Comparison of ENCODE assay signal across 1 cellular context in the genomic region with DNA sequence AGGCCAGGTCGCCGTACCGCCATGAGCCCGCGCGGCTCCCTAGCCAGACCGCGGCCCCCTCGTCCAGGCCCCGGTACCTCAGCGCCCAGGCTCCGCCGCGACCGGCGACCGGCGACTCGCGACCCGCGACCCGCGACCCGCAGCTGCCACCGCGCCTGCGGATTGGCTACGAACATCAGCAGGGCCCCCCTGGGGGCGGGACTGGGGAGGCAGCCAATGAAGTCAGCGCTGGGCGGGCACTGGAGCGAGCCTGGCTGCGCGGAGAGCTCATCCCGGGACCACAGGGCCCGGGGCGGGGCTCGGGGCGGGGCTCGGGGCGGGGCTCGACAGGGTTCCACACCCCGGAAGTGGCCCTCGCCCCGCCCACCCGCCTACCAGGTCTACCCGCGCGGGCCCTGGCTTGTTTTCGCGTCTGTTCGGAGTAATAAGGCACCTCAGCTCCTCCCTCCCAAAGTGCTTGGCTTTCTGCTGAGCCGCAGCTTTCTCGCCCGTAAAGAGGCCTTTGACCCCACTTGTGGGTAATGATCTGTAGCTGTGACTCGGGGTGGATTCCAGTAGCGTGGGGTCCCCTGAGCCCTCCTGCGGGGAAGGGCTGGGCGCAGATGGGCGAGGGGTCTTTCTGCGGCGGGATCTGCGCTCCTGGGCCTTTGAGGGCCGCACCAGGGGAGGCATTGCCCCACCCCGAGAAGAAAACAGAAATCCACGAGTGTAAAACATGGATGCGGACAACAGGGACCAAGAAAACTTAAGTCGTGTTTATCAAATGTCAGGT.
TF ChIP-seq lines count a peak whose summit lies in the region.

Gene LYSMD4 (minus strand): TSS at position 170 of the 772 bp plus-strand sequence. CDS start 1,438 bp downstream, outside the sequence.

TF ChIP-seq in HepG2, 621 proteins besides CTCF, POLR2A, EP300 and RAD21 (continued from another document and continues in another):
- TF ChIP-seq, protein P1, sequence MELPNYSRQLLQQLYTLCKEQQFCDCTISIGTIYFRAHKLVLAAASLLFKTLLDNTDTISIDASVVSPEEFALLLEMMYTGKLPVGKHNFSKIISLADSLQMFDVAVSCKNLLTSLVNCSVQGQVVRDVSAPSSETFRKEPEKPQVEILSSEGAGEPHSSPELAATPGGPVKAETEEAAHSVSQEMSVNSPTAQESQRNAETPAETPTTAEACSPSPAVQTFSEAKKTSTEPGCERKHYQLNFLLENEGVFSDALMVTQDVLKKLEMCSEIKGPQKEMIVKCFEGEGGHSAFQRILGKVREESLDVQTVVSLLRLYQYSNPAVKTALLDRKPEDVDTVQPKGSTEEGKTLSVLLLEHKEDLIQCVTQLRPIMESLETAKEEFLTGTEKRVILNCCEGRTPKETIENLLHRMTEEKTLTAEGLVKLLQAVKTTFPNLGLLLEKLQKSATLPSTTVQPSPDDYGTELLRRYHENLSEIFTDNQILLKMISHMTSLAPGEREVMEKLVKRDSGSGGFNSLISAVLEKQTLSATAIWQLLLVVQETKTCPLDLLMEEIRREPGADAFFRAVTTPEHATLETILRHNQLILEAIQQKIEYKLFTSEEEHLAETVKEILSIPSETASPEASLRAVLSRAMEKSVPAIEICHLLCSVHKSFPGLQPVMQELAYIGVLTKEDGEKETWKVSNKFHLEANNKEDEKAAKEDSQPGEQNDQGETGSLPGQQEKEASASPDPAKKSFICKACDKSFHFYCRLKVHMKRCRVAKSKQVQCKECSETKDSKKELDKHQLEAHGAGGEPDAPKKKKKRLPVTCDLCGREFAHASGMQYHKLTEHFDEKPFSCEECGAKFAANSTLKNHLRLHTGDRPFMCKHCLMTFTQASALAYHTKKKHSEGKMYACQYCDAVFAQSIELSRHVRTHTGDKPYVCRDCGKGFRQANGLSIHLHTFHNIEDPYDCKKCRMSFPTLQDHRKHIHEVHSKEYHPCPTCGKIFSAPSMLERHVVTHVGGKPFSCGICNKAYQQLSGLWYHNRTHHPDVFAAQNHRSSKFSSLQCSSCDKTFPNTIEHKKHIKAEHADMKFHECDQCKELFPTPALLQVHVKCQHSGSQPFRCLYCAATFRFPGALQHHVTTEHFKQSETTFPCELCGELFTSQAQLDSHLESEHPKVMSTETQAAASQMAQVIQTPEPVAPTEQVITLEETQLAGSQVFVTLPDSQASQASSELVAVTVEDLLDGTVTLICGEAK (IDR thresholded peaks at IDR 0.05): no peak
- TF ChIP-seq, protein P1 (CRISPR knock-in tag; IDR thresholded peaks at IDR 0.05): 0 out of 2 replicates have a peak, but pooled peaks have one; percentile 43
- TF ChIP-seq, protein P2, sequence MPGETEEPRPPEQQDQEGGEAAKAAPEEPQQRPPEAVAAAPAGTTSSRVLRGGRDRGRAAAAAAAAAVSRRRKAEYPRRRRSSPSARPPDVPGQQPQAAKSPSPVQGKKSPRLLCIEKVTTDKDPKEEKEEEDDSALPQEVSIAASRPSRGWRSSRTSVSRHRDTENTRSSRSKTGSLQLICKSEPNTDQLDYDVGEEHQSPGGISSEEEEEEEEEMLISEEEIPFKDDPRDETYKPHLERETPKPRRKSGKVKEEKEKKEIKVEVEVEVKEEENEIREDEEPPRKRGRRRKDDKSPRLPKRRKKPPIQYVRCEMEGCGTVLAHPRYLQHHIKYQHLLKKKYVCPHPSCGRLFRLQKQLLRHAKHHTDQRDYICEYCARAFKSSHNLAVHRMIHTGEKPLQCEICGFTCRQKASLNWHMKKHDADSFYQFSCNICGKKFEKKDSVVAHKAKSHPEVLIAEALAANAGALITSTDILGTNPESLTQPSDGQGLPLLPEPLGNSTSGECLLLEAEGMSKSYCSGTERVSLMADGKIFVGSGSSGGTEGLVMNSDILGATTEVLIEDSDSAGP (CRISPR knock-in tag; IDR thresholded peaks at IDR 0.05; ENCODE audit: borderline replicate concordance): 0 out of 2 replicates have a peak, but pooled peaks have one; percentile 10
- TF ChIP-seq ZFAT (CRISPR knock-in tag; conservative IDR thresholded peaks at IDR 0.05) (no peak), MIXL1 (CRISPR knock-in tag; IDR thresholded peaks at IDR 0.05) (0 out of 2 replicates have a peak, but pooled peaks have one; percentile 24), ZIK1 (CRISPR knock-in tag; IDR thresholded peaks at IDR 0.05; ENCODE audit: borderline replicate concordance, low read depth) (0 out of 2 replicates have a peak, but pooled peaks have one; percentile 38), AGO2 (optimal IDR thresholded peaks at IDR 0.05; ENCODE audit: low read depth, low read length) (peak; percentile 66), TCF12 (IDR thresholded peaks at IDR 0.05) (no peak), TCF12 (CRISPR knock-in tag; IDR thresholded peaks at IDR 0.05) (peak; percentile 32; the same call in 1 of the 2 replicates), ZNF572 (CRISPR knock-in tag; IDR thresholded peaks at IDR 0.05) (peak; percentile 87; the same call in 1 of the 2 replicates), ELF4 (CRISPR knock-in tag; IDR thresholded peaks at IDR 0.05; ENCODE audit: borderline replicate concordance) (no peak), HMGA1 (CRISPR knock-in tag; conservative IDR thresholded peaks at IDR 0.05) (no peak), HDAC1 (CRISPR knock-in tag; IDR thresholded peaks at IDR 0.05) (peak; percentile 50; the same call in 1 of the 2 replicates), TAF15 (IDR thresholded peaks at IDR 0.05; ENCODE audit: low read depth, low read length, poor library complexity, severe bottlenecking) (no peak), ZSCAN22 (CRISPR knock-in tag; IDR thresholded peaks at IDR 0.05) (no peak), KMT2A (CRISPR knock-in tag; IDR thresholded peaks at IDR 0.05) (0 out of 2 replicates have a peak, but pooled peaks have one; percentile 29), KDM3A (CRISPR knock-in tag; IDR thresholded peaks at IDR 0.05; ENCODE audit: low read depth) (0 out of 2 replicates have a peak, but pooled peaks have one; percentile 38), ZNF772 (CRISPR knock-in tag; IDR thresholded peaks at IDR 0.05) (peak; percentile 41; the same call in 1 of the 2 replicates), SP5 (CRISPR knock-in tag; IDR thresholded peaks at IDR 0.05; ENCODE audit: borderline replicate concordance, low read depth) (peak; percentile 60; the same call in 1 of the 2 replicates), KDM4B (CRISPR knock-in tag; IDR thresholded peaks at IDR 0.05) (no peak), MED1 (CRISPR knock-in tag; IDR thresholded peaks at IDR 0.05) (peak; percentile 30; the same call in 1 of the 2 replicates), REST (IDR thresholded peaks at IDR 0.05; ENCODE audit: borderline replicate concordance in 1 of 2, low read depth in 1 of 2, low read length in 2 of 2) (peak in 1 of 2 experiments; percentile 22; a peak in 1 of 4 replicates), HNRNPUL1 (IDR thresholded peaks at IDR 0.05; ENCODE audit: low read depth, low read length) (no peak), ZFYVE20 (CRISPR knock-in tag; IDR thresholded peaks at IDR 0.05; ENCODE audit: borderline replicate concordance, low read depth) (0 out of 2 replicates have a peak, but pooled peaks have one; percentile 12), CHCHD3 (CRISPR knock-in tag; IDR thresholded peaks at IDR 0.05) (no peak)
- TF ChIP-seq, protein P3, sequence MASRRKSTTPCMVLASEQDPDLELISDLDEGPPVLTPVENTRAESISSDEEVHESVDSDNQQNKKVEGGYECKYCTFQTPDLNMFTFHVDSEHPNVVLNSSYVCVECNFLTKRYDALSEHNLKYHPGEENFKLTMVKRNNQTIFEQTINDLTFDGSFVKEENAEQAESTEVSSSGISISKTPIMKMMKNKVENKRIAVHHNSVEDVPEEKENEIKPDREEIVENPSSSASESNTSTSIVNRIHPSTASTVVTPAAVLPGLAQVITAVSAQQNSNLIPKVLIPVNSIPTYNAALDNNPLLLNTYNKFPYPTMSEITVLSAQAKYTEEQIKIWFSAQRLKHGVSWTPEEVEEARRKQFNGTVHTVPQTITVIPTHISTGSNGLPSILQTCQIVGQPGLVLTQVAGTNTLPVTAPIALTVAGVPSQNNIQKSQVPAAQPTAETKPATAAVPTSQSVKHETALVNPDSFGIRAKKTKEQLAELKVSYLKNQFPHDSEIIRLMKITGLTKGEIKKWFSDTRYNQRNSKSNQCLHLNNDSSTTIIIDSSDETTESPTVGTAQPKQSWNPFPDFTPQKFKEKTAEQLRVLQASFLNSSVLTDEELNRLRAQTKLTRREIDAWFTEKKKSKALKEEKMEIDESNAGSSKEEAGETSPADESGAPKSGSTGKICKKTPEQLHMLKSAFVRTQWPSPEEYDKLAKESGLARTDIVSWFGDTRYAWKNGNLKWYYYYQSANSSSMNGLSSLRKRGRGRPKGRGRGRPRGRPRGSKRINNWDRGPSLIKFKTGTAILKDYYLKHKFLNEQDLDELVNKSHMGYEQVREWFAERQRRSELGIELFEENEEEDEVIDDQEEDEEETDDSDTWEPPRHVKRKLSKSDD (CRISPR knock-in tag; IDR thresholded peaks at IDR 0.05; ENCODE audit: low read depth): peak; percentile 72; the same call in 1 of the 2 replicates
- TF ChIP-seq, protein P4, sequence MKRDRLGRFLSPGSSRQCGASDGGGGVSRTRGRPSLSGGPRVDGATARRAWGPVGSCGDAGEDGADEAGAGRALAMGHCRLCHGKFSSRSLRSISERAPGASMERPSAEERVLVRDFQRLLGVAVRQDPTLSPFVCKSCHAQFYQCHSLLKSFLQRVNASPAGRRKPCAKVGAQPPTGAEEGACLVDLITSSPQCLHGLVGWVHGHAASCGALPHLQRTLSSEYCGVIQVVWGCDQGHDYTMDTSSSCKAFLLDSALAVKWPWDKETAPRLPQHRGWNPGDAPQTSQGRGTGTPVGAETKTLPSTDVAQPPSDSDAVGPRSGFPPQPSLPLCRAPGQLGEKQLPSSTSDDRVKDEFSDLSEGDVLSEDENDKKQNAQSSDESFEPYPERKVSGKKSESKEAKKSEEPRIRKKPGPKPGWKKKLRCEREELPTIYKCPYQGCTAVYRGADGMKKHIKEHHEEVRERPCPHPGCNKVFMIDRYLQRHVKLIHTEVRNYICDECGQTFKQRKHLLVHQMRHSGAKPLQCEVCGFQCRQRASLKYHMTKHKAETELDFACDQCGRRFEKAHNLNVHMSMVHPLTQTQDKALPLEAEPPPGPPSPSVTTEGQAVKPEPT (CRISPR knock-in tag; IDR thresholded peaks at IDR 0.05; ENCODE audit: low read depth): peak; percentile 41; the same call in 1 of the 2 replicates
- TF ChIP-seq, protein P5, sequence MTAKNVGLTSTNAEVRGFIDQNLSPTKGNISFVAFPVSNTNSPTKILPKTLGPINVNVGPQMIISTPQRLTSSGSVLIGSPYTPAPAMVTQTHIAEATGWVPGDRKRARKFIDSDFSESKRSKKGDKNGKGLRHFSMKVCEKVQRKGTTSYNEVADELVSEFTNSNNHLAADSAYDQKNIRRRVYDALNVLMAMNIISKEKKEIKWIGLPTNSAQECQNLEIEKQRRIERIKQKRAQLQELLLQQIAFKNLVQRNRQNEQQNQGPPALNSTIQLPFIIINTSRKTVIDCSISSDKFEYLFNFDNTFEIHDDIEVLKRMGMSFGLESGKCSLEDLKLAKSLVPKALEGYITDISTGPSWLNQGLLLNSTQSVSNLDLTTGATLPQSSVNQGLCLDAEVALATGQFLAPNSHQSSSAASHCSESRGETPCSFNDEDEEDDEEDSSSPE (CRISPR knock-in tag; IDR thresholded peaks at IDR 0.05): peak; percentile 44
